In genomic region chr1:211675230-211676105, GRCh38 we compare ENCODE assay signal across 8 cellular contexts. TPM values are rescaled to one million over a fixed set of nuclear protein-coding genes. Genes with fewer than 3 reads are reported as not detected.
DNase-seq lines count a peak whose midpoint lies in the region; ATAC-seq and TF ChIP-seq lines count a peak whose summit lies in the region.

NEK2 (minus strand) TSS chr1:211675621; CDS start chr1:211675479, 142 bp downstream.

- TF ChIP-seq CTCF in OCI-LY3 (IDR thresholded peaks at IDR 0.05; ENCODE audit: low read depth, low read length) (no peak), epithelial cell of esophagus (IDR thresholded peaks at IDR 0.05; ENCODE audit: insufficient read depth, low read depth, low read length, missing control alignments) (no peak), mucosa of descending colon (IDR thresholded peaks at IDR 0.05) (no peak)

- ATAC-seq in GM21515 (IDR thresholded peaks at IDR 0.05; ENCODE audit: unreplicated experiment) (peak; percentile 94), mucosa of descending colon (peak; percentile 96)

- H3K9ac ChIP-seq in HUES64 (ENCODE audit: low read depth, low read length), result peak within 1 kb of the TSS; percentile 63
- peak within 1 kb of the TSS; percentile 80 for H3K9ac ChIP-seq in OCI-LY3 (ENCODE audit: low read length)

- H3K4me2 ChIP-seq in OCI-LY3 (ENCODE audit: low read length), result peak within 1 kb of the TSS; percentile 94

- no peaks in the 10 kb centered on the region for H3K9me3 ChIP-seq in HUES64 (ENCODE audit: insufficient read depth, low read depth, low read length)
- no peaks in the 10 kb centered on the region for H3K9me3 ChIP-seq in OCI-LY3 (ENCODE audit: insufficient read depth, low read length)
- H3K9me3 ChIP-seq in mucosa of descending colon, result no peaks in the 10 kb centered on the region

- H3K27ac ChIP-seq in HUES64 (ENCODE audit: low read depth, low read length) (peak within 1 kb of the TSS; percentile 26; the same call in 1 of the 2 replicates), OCI-LY3 (ENCODE audit: low read length) (peak within 1 kb of the TSS; percentile 46)

- WGBS in HUES64, result under 1% methylated on average over 58 of the region's 58 CpGs

- H3K4me3 ChIP-seq in HUES64 (ENCODE audit: low read length) (peak within 1 kb of the TSS; percentile 83), OCI-LY3 (ENCODE audit: low read length) (peak within 1 kb of the TSS; percentile 91), epithelial cell of esophagus (ENCODE audit: low read length) (peak within 1 kb of the TSS; percentile 71), mucosa of descending colon (peak within 1 kb of the TSS; percentile 12)

- H3K4me1 ChIP-seq in HUES64 (ENCODE audit: insufficient read depth, low read length) (0 out of 2 replicates have a peak, but pooled peaks cover 4% of the 10 kb centered on the region), OCI-LY3 (ENCODE audit: low read length) (peaks cover 34% of the 10 kb centered on the region), mucosa of descending colon (ENCODE audit: low read depth) (peaks cover 9% of the 10 kb centered on the region)

- peaks cover 5% of the 10 kb centered on the region for H3K79me2 ChIP-seq in OCI-LY3 (ENCODE audit: low read length)

- intact Hi-C loops in mucosa of descending colon (cut with DNase I, micrococcal nuclease), result no loop called here

- H3K27me3 ChIP-seq in HUES64 (ENCODE audit: insufficient read depth, low read length) (no peaks in the 10 kb centered on the region), OCI-LY3 (ENCODE audit: low read depth, low read length) (no peaks in the 10 kb centered on the region)

- peak; percentile 98 for DNase-seq in DMS 273 treated with DMSO at 0.1 percent for 48 hours (lab: John Stamatoyannopoulos, UW)
- DNase-seq in activated CD8-positive, alpha-beta memory T cell treated with anti-CD3 and anti-CD28 coated beads, Interleukin-2, amount 50 U/mL, for 4 hours, result peak; percentile 79
- peak; percentile 96 for DNase-seq in epithelial cell of esophagus (ENCODE audit: low read depth)
- peak; percentile 93 to 98 (median 94) for DNase-seq in mucosa of descending colon
- DNase-seq in stimulated activated CD8-positive, alpha-beta memory T cell treated with anti-CD3 and anti-CD28 coated beads, Interleukin-4, amount 100 ng/mL, for 1 hour (ENCODE audit: low read depth in 2 of 2, low spot score in 1 of 2), result peak; percentile 58 to 69

- H3K36me3 ChIP-seq in HUES64 (ENCODE audit: insufficient read depth, low read length) (peaks cover 22% of the 10 kb centered on the region), OCI-LY3 (replicated peaks; ENCODE audit: low read depth, low read length) (peaks cover 19% of the 10 kb centered on the region), mucosa of descending colon (ENCODE audit: low read depth) (no peaks in the 10 kb centered on the region)

- H4K20me1 ChIP-seq in OCI-LY3 (ENCODE audit: insufficient read depth, low read length), result no peaks in the 10 kb centered on the region

- peak within 1 kb of the TSS; percentile 94 for H2AFZ ChIP-seq in OCI-LY3 (ENCODE audit: low read depth, low read length)

RNA-seq across cellular contexts. Expression of gene NEK2, which starts in this region (rescaled TPM):
- 25.3 TPM for polyA plus RNA-seq in HUES64 (2013, experiment 1 of 2)
- 32.0 TPM for polyA plus RNA-seq in HUES64 (2013, experiment 2 of 2)
- total RNA-seq in mucosa of descending colon, result 10 to 100 TPM in 1 of 3 donors, 1 to 10 TPM in 2; 1.2 to 12.7 (median 2.5) TPM

Comparison
In these comparisons a context has a peak if more than half of its experiments do, and no peak if none do; other contexts are left out.
1. Peak in every context shown above with its lines: DNase-seq, ATAC-seq, H3K4me3 ChIP-seq and H3K27ac ChIP-seq.
2. H3K4me3 ChIP-seq: peak in every context shown above with its lines; median percentile 91 in OCI-LY3; 83 in HUES64; 71 in epithelial cell of esophagus; 12 in mucosa of descending colon.